In the genomic region with DNA sequence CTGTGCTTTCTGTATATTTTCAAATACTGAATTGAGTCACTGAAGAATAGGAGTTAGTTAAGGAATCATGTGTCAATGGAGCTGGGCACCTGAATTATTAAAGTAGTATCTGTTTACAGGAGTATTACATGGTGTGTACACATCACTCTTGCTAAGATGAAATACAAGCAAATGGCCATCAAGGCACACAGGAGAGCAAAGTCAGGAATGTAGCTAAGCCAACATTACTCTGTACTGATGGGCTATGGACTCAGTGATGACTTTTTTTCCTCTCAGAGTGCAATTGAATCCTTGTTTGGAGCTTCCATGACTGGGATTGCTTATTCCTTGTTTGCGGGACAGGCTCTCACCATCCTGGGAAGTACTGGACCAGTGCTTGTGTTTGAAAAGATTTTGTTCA, we compare ENCODE assay signal across 37 cellular contexts.
"Had no signal": no experiment of that assay in that cellular context is flagged by ENCODE, and none has a peak within 500 bp of the region (broad histone marks: within the 10 kb centered on the region; RNA-seq: fewer than 3 reads in every experiment).

No MANE protein-coding gene starts in this region.

- ATAC-seq: activated CD8-positive, alpha-beta T cell treated with anti-CD3 and anti-CD28 coated beads for 36 hours; activated naive CD4-positive, alpha-beta T cell treated with anti-CD3 and anti-CD28 coated beads, Interleukin-2, amount 50 U/mL, for 72 hours; activated T-cell treated with anti-CD3 and anti-CD28 coated beads, Interleukin-2, amount 50 U/mL, for 4 hours; activated T-cell treated with anti-CD3 and anti-CD28 coated beads, Interleukin-2, amount 50 U/mL, for 72 hours; activated T-helper 17 cell treated with anti-CD3 and anti-CD28 coated beads, Interleukin-2, amount 50 U/mL, for 72 hours; body of pancreas had no signal

- H3K27me3 ChIP-seq: adrenal gland, body of pancreas, brain microvascular endothelial cell, breast epithelium had no signal

- DNase-seq: activated B cell treated with CpG ODN at 0.5 μM for 24 hours; activated CD4-positive, alpha-beta memory T cell treated with anti-CD3 and anti-CD28 coated beads for 36 hours; activated CD4-positive, alpha-beta T cell treated with anti-CD3 and anti-CD28 coated beads for 4 hours; activated CD4-positive, alpha-beta T cell treated with anti-CD3 and anti-CD28 coated beads, Interleukin-2, amount 10 ng/mL, durations not matched to agents 24 days and 14 days; activated CD4-positive, alpha-beta T cell treated with anti-CD3 and anti-CD28 coated beads, Interleukin-2, amount 50 U/mL, for 1 hour; activated CD4-positive, alpha-beta T cell treated with anti-CD3 and anti-CD28 coated beads, Interleukin-2, amount 50 U/mL, for 4 hours; activated CD4-positive, CD25-positive, alpha-beta regulatory T cell treated with anti-CD3 and anti-CD28 coated beads, Interleukin-2, amount 50 U/mL, for 72 hours; activated CD8-positive, alpha-beta memory T cell treated with anti-CD3 and anti-CD28 coated beads, Interleukin-2, amount 50 U/mL, for 4 hours; activated CD8-positive, alpha-beta T cell treated with anti-CD3 and anti-CD28 coated beads for 36 hours; activated effector memory CD4-positive, alpha-beta T cell treated with anti-CD3 and anti-CD28 coated beads, Interleukin-2, amount 50 U/mL, for 16 hours; activated gamma-delta T cell treated with Interleukin-2 at 50 U/mL for 16 hours; activated naive CD4-positive, alpha-beta T cell; activated naive CD4-positive, alpha-beta T cell treated with anti-CD3 and anti-CD28 coated beads for 36 hours; activated naive CD4-positive, alpha-beta T cell treated with anti-CD3 and anti-CD28 coated beads, Interleukin-2, amount 50 U/mL, for 16 hours; activated naive CD8-positive, alpha-beta T cell treated with anti-CD3 and anti-CD28 coated beads for 36 hours; activated T-cell treated with anti-CD3 and anti-CD28 coated beads for 4 hours; activated T-cell treated with anti-CD3 and anti-CD28 coated beads, Interleukin-2, amount 50 U/mL, for 1 hour; activated T-cell treated with anti-CD3 and anti-CD28 coated beads, Interleukin-2, amount 50 U/mL, for 4 hours; activated T-cell treated with anti-CD3 and anti-CD28 coated beads, Interleukin-2, amount 50 U/mL, for 72 hours; adrenal gland; amniotic stem cell; aorta; body of pancreas; brain microvascular endothelial cell; central memory CD4-positive, alpha-beta T cell; T-helper 1 cell; T-helper 2 cell; T-helper 9 cell had no signal

- H3K4me1 ChIP-seq: adrenal gland, body of pancreas, breast epithelium had no signal

- H3K4me3 ChIP-seq: adrenal gland, body of pancreas, breast epithelium had no signal

- H3K36me3 Mint-ChIP-seq: activated CD4-positive, alpha-beta memory T cell treated with anti-CD3 and anti-CD28 coated beads for 36 hours; activated naive CD4-positive, alpha-beta T cell treated with anti-CD3 and anti-CD28 coated beads, Interleukin-2, amount 50 U/mL, for 72 hours had no signal

- H3K27me3 Mint-ChIP-seq: activated B cell treated with CpG ODN at 0.5 μM for 24 hours; activated CD4-positive, alpha-beta memory T cell treated with anti-CD3 and anti-CD28 coated beads for 36 hours; activated CD4-positive, alpha-beta T cell treated with anti-CD3 and anti-CD28 coated beads, Interleukin-2, amount 10 ng/mL, durations not matched to agents 24 days and 14 days; activated CD8-positive, alpha-beta T cell treated with anti-CD3 and anti-CD28 coated beads for 36 hours; activated naive CD8-positive, alpha-beta T cell treated with anti-CD3 and anti-CD28 coated beads for 36 hours; activated T-helper 17 cell treated with anti-CD3 and anti-CD28 coated beads, Interleukin-2, amount 50 U/mL, for 72 hours had no signal

- H3K36me3 ChIP-seq: adrenal gland, brain microvascular endothelial cell, breast epithelium had no signal

- H3K27ac Mint-ChIP-seq: activated B cell treated with CpG ODN at 0.5 μM for 24 hours; activated CD4-positive, alpha-beta memory T cell treated with anti-CD3 and anti-CD28 coated beads for 36 hours; activated CD4-positive, alpha-beta T cell treated with anti-CD3 and anti-CD28 coated beads, Interleukin-2, amount 10 ng/mL, durations not matched to agents 24 days and 14 days; activated CD8-positive, alpha-beta T cell treated with anti-CD3 and anti-CD28 coated beads for 36 hours; activated naive CD4-positive, alpha-beta T cell treated with anti-CD3 and anti-CD28 coated beads for 36 hours; activated naive CD4-positive, alpha-beta T cell treated with anti-CD3 and anti-CD28 coated beads, Interleukin-2, amount 50 U/mL, for 72 hours; activated naive CD8-positive, alpha-beta T cell treated with anti-CD3 and anti-CD28 coated beads for 36 hours; activated T-cell treated with anti-CD3 and anti-CD28 coated beads, Interleukin-2, amount 50 U/mL, for 72 hours; activated T-helper 1 cell treated with anti-CD3 and anti-CD28 coated beads, Interleukin-12 subunit alpha, Interleukin-12 subunit beta, Interleukin-2, Interleukin-4 antibody, amounts not matched to agents 30 ng/mL and 10 ng/mL and 1 ng/mL, durations not matched to agents 14 hours and 24 hours and 36 hours; activated T-helper 17 cell treated with anti-CD3 and anti-CD28 coated beads, Interleukin-2, amount 50 U/mL, for 72 hours; T-helper 1 cell treated with Interleukin-12 subunit alpha and Interleukin-12 subunit beta and Interleukin-4 antibody, amounts not matched to agents 30 μg/mL and 1 μg/mL, for 36 hours; T-helper 2 cell treated with Interferon-gamma antibody and Interleukin-4, amounts not matched to agents 5 μg/mL and 100 μg/mL, for 36 hours had no signal

- H3K27ac ChIP-seq: adrenal gland, body of pancreas, brain microvascular endothelial cell, breast epithelium, VCaP had no signal

- H3K9me3 ChIP-seq: adrenal gland, body of pancreas, breast epithelium had no signal

- H3K4me1 Mint-ChIP-seq: activated naive CD8-positive, alpha-beta T cell treated with anti-CD3 and anti-CD28 coated beads for 36 hours had no signal

- H3K9me3 Mint-ChIP-seq: activated B cell treated with CpG ODN at 0.5 μM for 24 hours; activated CD4-positive, alpha-beta memory T cell treated with anti-CD3 and anti-CD28 coated beads for 36 hours; activated CD4-positive, alpha-beta T cell treated with anti-CD3 and anti-CD28 coated beads, Interleukin-2, amount 10 ng/mL, durations not matched to agents 24 days and 14 days; activated CD8-positive, alpha-beta T cell treated with anti-CD3 and anti-CD28 coated beads for 36 hours; activated naive CD4-positive, alpha-beta T cell treated with anti-CD3 and anti-CD28 coated beads for 36 hours; activated naive CD8-positive, alpha-beta T cell treated with anti-CD3 and anti-CD28 coated beads for 36 hours; activated T-cell treated with anti-CD3 and anti-CD28 coated beads, Interleukin-2, amount 50 U/mL, for 4 hours; activated T-cell treated with anti-CD3 and anti-CD28 coated beads, Interleukin-2, amount 50 U/mL, for 72 hours; activated T-helper 1 cell treated with anti-CD3 and anti-CD28 coated beads, Interleukin-12 subunit alpha, Interleukin-12 subunit beta, Interleukin-2, Interleukin-4 antibody, amounts not matched to agents 30 ng/mL and 10 ng/mL and 1 ng/mL, durations not matched to agents 14 hours and 24 hours and 36 hours; activated T-helper 17 cell treated with anti-CD3 and anti-CD28 coated beads, Interleukin-2, amount 50 U/mL, for 72 hours; T-helper 1 cell treated with Interleukin-12 subunit alpha and Interleukin-12 subunit beta and Interleukin-4 antibody, amounts not matched to agents 30 μg/mL and 1 μg/mL, for 36 hours; T-helper 2 cell treated with Interferon-gamma antibody and Interleukin-4, amounts not matched to agents 5 μg/mL and 100 μg/mL, for 36 hours had no signal

- H3K4me3 Mint-ChIP-seq: activated B cell treated with CpG ODN at 0.5 μM for 24 hours; activated CD4-positive, alpha-beta memory T cell treated with anti-CD3 and anti-CD28 coated beads for 36 hours; activated CD4-positive, alpha-beta T cell treated with anti-CD3 and anti-CD28 coated beads, Interleukin-2, amount 10 ng/mL, durations not matched to agents 24 days and 14 days; activated CD8-positive, alpha-beta T cell treated with anti-CD3 and anti-CD28 coated beads for 36 hours; activated naive CD4-positive, alpha-beta T cell treated with anti-CD3 and anti-CD28 coated beads for 36 hours; activated naive CD8-positive, alpha-beta T cell treated with anti-CD3 and anti-CD28 coated beads for 36 hours; activated T-cell treated with anti-CD3 and anti-CD28 coated beads, Interleukin-2, amount 50 U/mL, for 4 hours; activated T-cell treated with anti-CD3 and anti-CD28 coated beads, Interleukin-2, amount 50 U/mL, for 72 hours; activated T-helper 1 cell treated with anti-CD3 and anti-CD28 coated beads, Interleukin-12 subunit alpha, Interleukin-12 subunit beta, Interleukin-2, Interleukin-4 antibody, amounts not matched to agents 30 ng/mL and 10 ng/mL and 1 ng/mL, durations not matched to agents 14 hours and 24 hours and 36 hours; activated T-helper 17 cell treated with anti-CD3 and anti-CD28 coated beads, Interleukin-2, amount 50 U/mL, for 72 hours; T-helper 1 cell treated with Interleukin-12 subunit alpha and Interleukin-12 subunit beta and Interleukin-4 antibody, amounts not matched to agents 30 μg/mL and 1 μg/mL, for 36 hours; T-helper 2 cell treated with Interferon-gamma antibody and Interleukin-4, amounts not matched to agents 5 μg/mL and 100 μg/mL, for 36 hours had no signal

- FAIRE-seq: astrocyte, TTC549 had no signal
